28 cellular contexts compared by ENCODE assay signal in genomic region chr2:41321341-41321740, GRCh38.
"Had no signal": no experiment of that assay in that cellular context is flagged by ENCODE, and none has a peak within 500 bp of the region (broad histone marks: within the 10 kb centered on the region; RNA-seq: fewer than 3 reads in every experiment).

No MANE protein-coding gene starts in this region.

- H3K4me1 ChIP-seq: lower lobe of right lung, pancreas, prostate gland, stomach, testis, upper lobe of right lung had no signal

- ATAC-seq: left cardiac atrium; left lobe of liver; left ventricle myocardium superior; lower lobe of right lung; mucosa of descending colon; naive thymus-derived CD4-positive, alpha-beta T cell; pancreas; right cardiac atrium; sciatic nerve; stimulated activated naive B cell treated with anti-CD40 and anti-IgM and Interleukin-4, amounts not matched to agents 10 μg/mL and 1 μg/mL and 100 μg/mL, for 72 hours; stimulated activated naive CD8-positive, alpha-beta T cell treated with anti-CD3 and anti-CD28 coated beads, Interleukin-15, Interleukin-2, amounts not matched to agents 100 U/mL and 50 U/mL, for 24 hours; upper lobe of right lung had no signal

- H3K27me3 ChIP-seq: hepatocyte, pancreas, stomach, testis, tibial artery, upper lobe of right lung had no signal

- DNase-seq: islet precursor cell; left cardiac atrium; left ventricle myocardium superior; lower lobe of right lung; mesendoderm; midbrain; mucosa of descending colon; naive thymus-derived CD4-positive, alpha-beta T cell; nucleus accumbens; pancreas; posterior cingulate gyrus; retina; right cardiac atrium; stimulated activated CD4-positive, alpha-beta T cell treated with anti-CD3 and anti-CD28 coated beads, Interleukin-12 subunit alpha, Interleukin-12 subunit beta, amount 100 ng/mL, for 4 hours; stimulated activated CD4-positive, alpha-beta T cell treated with anti-CD3 and anti-CD28 coated beads, Interleukin-15, amount 100 ng/mL, for 24 hours; stimulated activated CD4-positive, alpha-beta T cell treated with anti-CD3 and anti-CD28 coated beads, Interleukin-2, amount 100 ng/mL, for 24 hours; stimulated activated CD4-positive, alpha-beta T cell treated with anti-CD3 and anti-CD28 coated beads, Interleukin-4, amount 100 ng/mL, for 1 hour; stimulated activated naive B cell treated with anti-CD40 and anti-IgM and Interleukin-4, amounts not matched to agents 10 μg/mL and 1 μg/mL and 100 μg/mL, for 72 hours; stimulated activated naive CD8-positive, alpha-beta T cell treated with anti-CD3 and anti-CD28 coated beads, Interleukin-15, Interleukin-2, amounts not matched to agents 100 U/mL and 50 U/mL, for 24 hours; stomach; testis; tibial artery; upper lobe of right lung had no signal

- H3K27ac ChIP-seq: hepatocyte, lower lobe of right lung, pancreas, prostate gland, skin epidermis, stomach, testis, tibial artery, upper lobe of right lung had no signal

- H3K4me3 ChIP-seq: hepatocyte, lower lobe of right lung, mucosa of descending colon, pancreas, prostate gland, skin epidermis, stomach, testis, tibial artery, upper lobe of right lung had no signal

- H3K9me3 ChIP-seq: lower lobe of right lung, pancreas, prostate gland, stomach, testis, tibial artery, upper lobe of right lung had no signal

- H3K36me3 ChIP-seq: lower lobe of right lung, pancreas, prostate gland, stomach, tibial artery, upper lobe of right lung had no signal
